Comparison of ENCODE assay signal across 17 cellular contexts in genomic region chr2:241530571-241530970, GRCh38. TPM values are rescaled to one million over a fixed set of nuclear protein-coding genes. Genes with fewer than 3 reads are reported as not detected.
DNase-seq lines count a peak whose midpoint lies in the region; ATAC-seq and TF ChIP-seq lines count a peak whose summit lies in the region.
"Had no signal": no experiment of that assay in that cellular context is flagged by ENCODE, and none has a peak within 500 bp of the region (broad histone marks: within the 10 kb centered on the region; RNA-seq: fewer than 3 reads in every experiment).

No MANE protein-coding gene starts in this region.

- H3K36me3 ChIP-seq in neuronal stem cell (replicated peaks in 1 of 2; ENCODE audit: control insufficient read depth in 2 of 2, insufficient read depth in 2 of 2, low read length in 2 of 2) = no peaks in the 10 kb centered on the region
- H3K36me3 ChIP-seq: BLaER1 treated with 17β-estradiol and CSF1 and Interleukin-3, amounts not matched to agents 10 nM and 100 nM had no signal

- no peak overlapping the region for H3K27ac ChIP-seq in foreskin keratinocyte
- no peak overlapping the region for H3K27ac ChIP-seq in neuronal stem cell (replicated peaks; ENCODE audit: low read length)
- H3K27ac ChIP-seq: 22Rv1; A549; BLaER1 treated with 17β-estradiol and CSF1 and Interleukin-3, amounts not matched to agents 10 nM and 100 nM; C4-2B had no signal

- H3K14ac ChIP-seq in neuronal stem cell (ENCODE audit: low read length) = no peak overlapping the region

- H3K79me1 ChIP-seq in neuronal stem cell (ENCODE audit: low read depth, low read length) = no peaks in the 10 kb centered on the region

- H3K23ac ChIP-seq in neuronal stem cell (ENCODE audit: low read depth, low read length, poor library complexity) = no peak overlapping the region

- ATAC-seq in Right ventricle myocardium inferior (no peak), Right ventricle myocardium superior (ENCODE audit: poor library complexity) (no peak), foreskin keratinocyte (peak; percentile 34), GM19324 (IDR thresholded peaks at IDR 0.05; ENCODE audit: low FRiP score, unreplicated experiment) (no peak)
- ATAC-seq in stimulated activated naive CD8-positive, alpha-beta T cell treated with anti-CD3 and anti-CD28 coated beads, Interleukin-15, Interleukin-2, amounts not matched to agents 100 U/mL and 50 U/mL, for 24 hours = no peak
- ATAC-seq: CD8-positive, alpha-beta T cell had no signal

- no peak overlapping the region for H3K4me3 ChIP-seq in neuronal stem cell (ENCODE audit: low read length in 2 of 2)
- H3K4me3 ChIP-seq: A549; BLaER1 treated with 17β-estradiol and CSF1 and Interleukin-3, amounts not matched to agents 10 nM and 100 nM had no signal

- peaks cover 0 to 2% of the 10 kb centered on the region in 2 donors for H3K9me3 ChIP-seq in neuronal stem cell (replicated peaks in 1 of 2; ENCODE audit: control insufficient read depth in 2 of 2, insufficient read depth in 1 of 2, low read depth in 1 of 2, low read length in 2 of 2)
- H3K9me3 ChIP-seq: A549, Caco-2 had no signal

- no peak overlapping the region for H4K91ac ChIP-seq in neuronal stem cell (ENCODE audit: low read depth, low read length, poor library complexity)

- no peak overlapping the region for H3K4ac ChIP-seq in neuronal stem cell (ENCODE audit: low read length)

- no CpG with 5 or more reads among the region's 8 CpGs for WGBS in neuronal stem cell (ENCODE audit: extremely low coverage in 2 of 2, insufficient read length in 2 of 2, insufficient replicate concordance in 1 of 2), 2 donors

- no peak overlapping the region for H3K4me2 ChIP-seq in neuronal stem cell (ENCODE audit: insufficient read depth, low read length, poor library complexity, severe bottlenecking)
- H3K4me2 ChIP-seq: A549; BLaER1 treated with 17β-estradiol and CSF1 and Interleukin-3, amounts not matched to agents 10 nM and 100 nM had no signal

- H2BK12ac ChIP-seq in neuronal stem cell (ENCODE audit: low read length) = no peak overlapping the region

- H2AFZ ChIP-seq in neuronal stem cell (ENCODE audit: low read length) = no peak overlapping the region

- H3K4me1 ChIP-seq in foreskin keratinocyte (no peaks in the 10 kb centered on the region), neuronal stem cell (ENCODE audit: control insufficient read depth in 2 of 2, insufficient read depth in 1 of 2, low read depth in 1 of 2, low read length in 2 of 2) (peaks cover 2 to 12% of the 10 kb centered on the region in 2 donors)
- H3K4me1 ChIP-seq: A549; BLaER1 treated with 17β-estradiol and CSF1 and Interleukin-3, amounts not matched to agents 10 nM and 100 nM; Caco-2 had no signal

- H3K9ac ChIP-seq in neuronal stem cell (ENCODE audit: low read depth, low read length, poor library complexity) = no peak overlapping the region
- H3K9ac ChIP-seq: BLaER1 treated with 17β-estradiol and CSF1 and Interleukin-3, amounts not matched to agents 10 nM and 100 nM had no signal

- no peak overlapping the region for H4K8ac ChIP-seq in neuronal stem cell (ENCODE audit: low read depth, low read length)

- H2BK120ac ChIP-seq in neuronal stem cell (ENCODE audit: low read depth, low read length) = no peak overlapping the region

- no peak for TF ChIP-seq CTCF in foreskin keratinocyte (conservative IDR thresholded peaks at IDR 0.05)

- peaks cover 12% of the 10 kb centered on the region for H3K27me3 ChIP-seq in foreskin keratinocyte
- H3K27me3 ChIP-seq in neuronal stem cell (ENCODE audit: control insufficient read depth in 3 of 3, insufficient read depth in 3 of 3, low read depth in 1 of 3, low read length in 3 of 3) = peaks cover 0 to 13% (median 0%) of the 10 kb centered on the region in 3 experiments
- H3K27me3 ChIP-seq: BLaER1 treated with 17β-estradiol and CSF1 and Interleukin-3, amounts not matched to agents 10 nM and 100 nM had no signal

- H3K18ac ChIP-seq in neuronal stem cell (ENCODE audit: low read length) = no peak overlapping the region

- H2BK5ac ChIP-seq in neuronal stem cell (ENCODE audit: low read length) = peak overlapping the region; percentile 39

- H2BK15ac ChIP-seq in neuronal stem cell (ENCODE audit: low read length) = no peak overlapping the region

- H2AK5ac ChIP-seq in neuronal stem cell (ENCODE audit: low read depth, low read length) = no peak overlapping the region

- intact Hi-C loops in Right ventricle myocardium inferior (cut with DNase I) = no loop called here
- intact Hi-C loops in Right ventricle myocardium superior (cut with DNase I) = no loop called here

- peak; percentile 50 for DNase-seq in Right ventricle myocardium inferior (ENCODE audit: missing footprints)
- no peak for DNase-seq in Right ventricle myocardium superior
- DNase-seq in foreskin keratinocyte = no peak
- no peak for DNase-seq in neuronal stem cell (ENCODE audit: low spot score)
- DNase-seq in stimulated activated naive CD8-positive, alpha-beta T cell treated with anti-CD3 and anti-CD28 coated beads, Interleukin-15, Interleukin-2, amounts not matched to agents 100 U/mL and 50 U/mL, for 24 hours = no peak
- DNase-seq: AML-193; Caco-2; Calu3; CD4-positive, alpha-beta T cell; CD8-positive, alpha-beta T cell; DMS79 treated with DMSO at 0.1 percent for 48 hours; GF-D8 had no signal

RNA-seq across cellular contexts. Expression of gene STK25, which starts 22.2 kb away (rescaled TPM):
- total RNA-seq in Right ventricle myocardium inferior (97.4 TPM), Right ventricle myocardium superior (85.9 TPM), foreskin keratinocyte (154 and 173 TPM in 2 replicates)
- 140 and 158 TPM in 2 replicates for polyA plus RNA-seq in foreskin keratinocyte
- 129 TPM for polyA plus RNA-seq in neuronal stem cell (2013, experiment 1 of 2)
- 118 TPM for polyA plus RNA-seq in neuronal stem cell (2013, experiment 2 of 2)

RNA-seq across cellular contexts. Expression of gene BOK, which starts 28.0 kb away (rescaled TPM):
- 4.5 TPM for total RNA-seq in Right ventricle myocardium inferior
- 3.8 TPM for total RNA-seq in Right ventricle myocardium superior
- total RNA-seq in foreskin keratinocyte = 36.9 and 46.1 TPM in 2 replicates
- polyA plus RNA-seq in foreskin keratinocyte = 43.1 and 56.5 TPM in 2 replicates
- polyA plus RNA-seq in neuronal stem cell (2013, experiment 1 of 2) = 5.1 TPM
- polyA plus RNA-seq in neuronal stem cell (2013, experiment 2 of 2) = 4.7 TPM
- total RNA-seq: CD4-positive, alpha-beta T cell; CD8-positive, alpha-beta T cell had no signal
